8 cellular contexts compared by ENCODE assay signal in genomic region chr20:4135385-4136077, GRCh38. TPM values are rescaled to one million over a fixed set of nuclear protein-coding genes. Genes with fewer than 3 reads are reported as not detected.
DNase-seq lines count a peak whose midpoint lies in the region; ATAC-seq and TF ChIP-seq lines count a peak whose summit lies in the region.

No MANE protein-coding gene starts in this region.

- no peak overlapping the region for H3K4me3 ChIP-seq in MG63
- H3K4me3 ChIP-seq in neural progenitor cell: no peak overlapping the region
- no peak overlapping the region for H3K4me3 ChIP-seq in esophagus muscularis mucosa

- no peak for TF ChIP-seq EP300 in esophagus muscularis mucosa (IDR thresholded peaks at IDR 0.05)

- no peaks in the 10 kb centered on the region for H3K9me3 Mint-ChIP-seq in Calu3 (ENCODE audit: low read depth, unreplicated experiment)
- no peaks in the 10 kb centered on the region for H3K9me3 Mint-ChIP-seq in dendritic cell treated with granulocyte-macrophage colony-stimulating factor and Interleukin-4, amounts not matched to agents 40 ng/mL and 50 ng/mL, for 4 days
- no peaks in the 10 kb centered on the region for H3K9me3 Mint-ChIP-seq in neural progenitor cell

- DNase-seq in Calu3 (peak; percentile 83), MG63 (peak; percentile 87), neural progenitor cell (ENCODE audit: low spot score) (no peak), posterior vena cava (ENCODE audit: low spot score) (no peak), esophagus muscularis mucosa (ENCODE audit: extremely low spot score) (no peak)
- no peak for DNase-seq in stimulated activated CD4-positive, alpha-beta T cell treated with anti-CD3 and anti-CD28 coated beads, Interleukin-2, amount 100 ng/mL, for 24 hours

- H3K27me3 ChIP-seq in MG63 (no peaks in the 10 kb centered on the region), neural progenitor cell (no peaks in the 10 kb centered on the region), esophagus muscularis mucosa (peaks cover 0 to 18% (median 0%) of the 10 kb centered on the region in 4 donors)

- ATAC-seq in GM18502 (IDR thresholded peaks at IDR 0.05; ENCODE audit: poor library complexity, unreplicated experiment): no peak

- H2AFZ ChIP-seq in neural progenitor cell (replicated peaks): no peak overlapping the region

- no peaks in the 10 kb centered on the region for H3K9me3 ChIP-seq in MG63
- no peaks in the 10 kb centered on the region for H3K9me3 ChIP-seq in neural progenitor cell (ENCODE audit: low read depth)
- no peaks in the 10 kb centered on the region for H3K9me3 ChIP-seq in esophagus muscularis mucosa

- intact Hi-C loops in Calu3 (cut with micrococcal nuclease; ENCODE audit: unreplicated experiment) (loop anchor here (2.0 kb wide), 1 partner anchor 19 kb away; no protein-coding TSS in a partner anchor), posterior vena cava (cut with DNase I) (no loop called here), esophagus muscularis mucosa (cut with DNase I) (no loop called here)
- intact Hi-C loops in dendritic cell treated with granulocyte-macrophage colony-stimulating factor and Interleukin-4, amounts not matched to agents 40 ng/mL and 50 ng/mL, for 4 days (cut with micrococcal nuclease): no loop called here

- H3K4me1 ChIP-seq in neural progenitor cell: peaks cover 7% of the 10 kb centered on the region
- peaks cover 0 to 5% (median 0%) of the 10 kb centered on the region in 4 donors for H3K4me1 ChIP-seq in esophagus muscularis mucosa

- no peaks in the 10 kb centered on the region for H4K20me1 ChIP-seq in neural progenitor cell (ENCODE audit: low read depth)

- H3K27ac Mint-ChIP-seq in Calu3 (ENCODE audit: unreplicated experiment): peak overlapping the region; percentile 40
- peak overlapping the region; percentile 73 for H3K27ac Mint-ChIP-seq in dendritic cell treated with granulocyte-macrophage colony-stimulating factor and Interleukin-4, amounts not matched to agents 40 ng/mL and 50 ng/mL, for 4 days
- H3K27ac Mint-ChIP-seq in neural progenitor cell: peak overlapping the region; percentile 69

- H3K4me1 Mint-ChIP-seq in Calu3 (ENCODE audit: low read depth, unreplicated experiment) (peaks cover 45% of the 10 kb centered on the region), neural progenitor cell (peaks cover 21% of the 10 kb centered on the region)
- peaks cover 38% of the 10 kb centered on the region for H3K4me1 Mint-ChIP-seq in dendritic cell treated with granulocyte-macrophage colony-stimulating factor and Interleukin-4, amounts not matched to agents 40 ng/mL and 50 ng/mL, for 4 days (ENCODE audit: low read depth)

- no peaks in the 10 kb centered on the region for H3K36me3 ChIP-seq in MG63
- H3K36me3 ChIP-seq in neural progenitor cell: no peaks in the 10 kb centered on the region
- H3K36me3 ChIP-seq in esophagus muscularis mucosa: no peaks in the 10 kb centered on the region

- no peak overlapping the region for H3K4me2 ChIP-seq in neural progenitor cell

- no peak overlapping the region for H3K9ac ChIP-seq in neural progenitor cell

- BruUV-seq in Calu3 (replicated peaks; lab: Mats Ljungman, UMichigan): no TSS peak

- H3K36me3 Mint-ChIP-seq in Calu3 (ENCODE audit: insufficient read depth, unreplicated experiment): peaks cover 19% of the 10 kb centered on the region
- H3K36me3 Mint-ChIP-seq in dendritic cell treated with granulocyte-macrophage colony-stimulating factor and Interleukin-4, amounts not matched to agents 40 ng/mL and 50 ng/mL, for 4 days (ENCODE audit: low read depth): no peaks in the 10 kb centered on the region
- H3K36me3 Mint-ChIP-seq in neural progenitor cell: no peaks in the 10 kb centered on the region

- H3K27ac ChIP-seq in neural progenitor cell: no peak overlapping the region
- no peak overlapping the region for H3K27ac ChIP-seq in esophagus muscularis mucosa (replicated peaks in 1 of 4)

- WGBS in esophagus muscularis mucosa: 77% methylated on average over 5 of the region's 5 CpGs

- CTCF ChIA-PET in Calu3 (lab: Charles Lee): interaction anchor here (0.7 to 1.4 kb wide), 4 partner anchors 12 to 33 kb away, joined by 3 to 5 read pairs (median 3); no protein-coding TSS in a partner anchor

- no peak for TF ChIP-seq CTCF in Calu3 (IDR thresholded peaks at IDR 0.05; ENCODE audit: unreplicated experiment)
- TF ChIP-seq CTCF in neural progenitor cell (IDR thresholded peaks at IDR 0.05): no peak
- no peak for TF ChIP-seq CTCF in esophagus muscularis mucosa (IDR thresholded peaks at IDR 0.05)

- H3K27me3 Mint-ChIP-seq in Calu3 (ENCODE audit: unreplicated experiment): no peaks in the 10 kb centered on the region
- H3K27me3 Mint-ChIP-seq in dendritic cell treated with granulocyte-macrophage colony-stimulating factor and Interleukin-4, amounts not matched to agents 40 ng/mL and 50 ng/mL, for 4 days: peaks cover 6% of the 10 kb centered on the region
- peaks cover 4% of the 10 kb centered on the region for H3K27me3 Mint-ChIP-seq in neural progenitor cell (ENCODE audit: insufficient read depth, low read depth)

- H3F3A ChIP-seq in neural progenitor cell (ENCODE audit: low read depth): no peaks in the 10 kb centered on the region

- H3K4me3 Mint-ChIP-seq in Calu3 (ENCODE audit: low read depth, unreplicated experiment) (peak overlapping the region; percentile 47), neural progenitor cell (no peak overlapping the region)
- H3K4me3 Mint-ChIP-seq in dendritic cell treated with granulocyte-macrophage colony-stimulating factor and Interleukin-4, amounts not matched to agents 40 ng/mL and 50 ng/mL, for 4 days: no peak overlapping the region

- no peak for TF ChIP-seq POLR2A in esophagus muscularis mucosa (IDR thresholded peaks at IDR 0.05; ENCODE audit: low read depth)

- H3K79me2 ChIP-seq in neural progenitor cell (ENCODE audit: low read depth): no peaks in the 10 kb centered on the region

RNA-seq across cellular contexts. Expression of gene SMOX, which starts 13.1 kb away (rescaled TPM):
- total RNA-seq in Calu3 (2022): 17.0 and 17.5 TPM in 2 replicates
- 8.2 and 8.7 TPM in 2 replicates for total RNA-seq in MG63 (2014; rRNA removed; shearing (Covaris generic); ENCODE audit: low replicate concordance)
- 6.8 and 11.6 TPM in 2 replicates for total RNA-seq in neural progenitor cell (ENCODE audit: low replicate concordance)
- total RNA-seq in posterior vena cava: 1 to 10 TPM; 4.3 to 6.8 TPM
- 10 to 100 TPM in 1 of 4 donors, 1 to 10 TPM in 3; 3.3 to 10.5 (median 8.9) TPM for total RNA-seq in esophagus muscularis mucosa

Comparison
In these comparisons a context has a peak if more than half of its experiments do, and no peak if none do; other contexts are left out.
1. DNase-seq: peak in Calu3 (single experiment) and MG63 (single experiment); none in neural progenitor cell (single experiment), posterior vena cava (single experiment), stimulated activated CD4-positive, alpha-beta T cell treated with anti-CD3 and anti-CD28 coated beads, Interleukin-2, amount 100 ng/mL, for 24 hours (0 of 2) and esophagus muscularis mucosa (single experiment).
2. Peak in every context shown above with its lines, with median percentiles within 50 percentile points of each other: H3K27ac Mint-ChIP-seq.